1 cellular context compared by ENCODE assay signal in genomic region chr1:161201828-161202712, GRCh38.
TF ChIP-seq lines count a peak whose summit lies in the region.

TSS of gene NDUFS2 (plus strand) at chr1:161202367. CDS start at chr1:161202386, 19 bp downstream.

TF ChIP-seq in HepG2, 621 proteins besides CTCF, POLR2A, EP300 and RAD21 (continued from another document and continues in another):
- TF ChIP-seq ZNF281 (CRISPR knock-in tag; IDR thresholded peaks at IDR 0.05; ENCODE audit: borderline replicate concordance): no peak; the same call in 1 of the 2 replicates
- TF ChIP-seq THAP11 (CRISPR knock-in tag; IDR thresholded peaks at IDR 0.05): peak; percentile 89
- no peak for TF ChIP-seq CBX2 (IDR thresholded peaks at IDR 0.05; ENCODE audit: low read depth, low read length)
- TF ChIP-seq CBX2 (CRISPR knock-in tag; IDR thresholded peaks at IDR 0.05; ENCODE audit: low read depth): no peak
- TF ChIP-seq THAP7 (CRISPR knock-in tag; IDR thresholded peaks at IDR 0.05): 0 out of 2 replicates have a peak, but pooled peaks have one; percentile 77
- no peak for TF ChIP-seq GTF2F1 (IDR thresholded peaks at IDR 0.05; ENCODE audit: low read length)
- no peak for TF ChIP-seq EZH2 (conservative IDR thresholded peaks at IDR 0.05; ENCODE audit: low read depth, low read length)
- no peak; the same call in 1 of the 2 replicates for TF ChIP-seq ZNF552 (CRISPR knock-in tag; IDR thresholded peaks at IDR 0.05; ENCODE audit: borderline replicate concordance)
- no peak for TF ChIP-seq RFX1 (IDR thresholded peaks at IDR 0.05)
- peak; percentile 98 for TF ChIP-seq NR2C2 (CRISPR knock-in tag; IDR thresholded peaks at IDR 0.05; ENCODE audit: borderline replicate concordance)
- TF ChIP-seq JUN (CRISPR knock-in tag; IDR thresholded peaks at IDR 0.05): no peak
- no peak for TF ChIP-seq RBAK (CRISPR knock-in tag; IDR thresholded peaks at IDR 0.05)
- no peak for TF ChIP-seq HNF4G (IDR thresholded peaks at IDR 0.05; ENCODE audit: borderline replicate concordance, low read depth, low read length)
- TF ChIP-seq HNF4G (CRISPR knock-in tag; IDR thresholded peaks at IDR 0.05; ENCODE audit: borderline replicate concordance, low read depth): no peak
- peak; percentile 55; the same call in 1 of the 2 replicates for TF ChIP-seq CCDC6 (CRISPR knock-in tag; IDR thresholded peaks at IDR 0.05)
- TF ChIP-seq ZNF331 (CRISPR knock-in tag; IDR thresholded peaks at IDR 0.05): 0 out of 2 replicates have a peak, but pooled peaks have one; percentile 48
- no peak for TF ChIP-seq RCOR2 (CRISPR knock-in tag; IDR thresholded peaks at IDR 0.05)
- peak; percentile 75 for TF ChIP-seq CREB1 (IDR thresholded peaks at IDR 0.05)
- peak; percentile 95 for TF ChIP-seq CREB1 (CRISPR knock-in tag; IDR thresholded peaks at IDR 0.05)
- TF ChIP-seq NBN (conservative IDR thresholded peaks at IDR 0.05): no peak
- no peak for TF ChIP-seq MAFK (conservative IDR thresholded peaks at IDR 0.05 in 1 of 2, IDR thresholded peaks at IDR 0.05 in 1 of 2; ENCODE audit: low read length in 2 of 2)
- peak; percentile 65 for TF ChIP-seq KDM5A (IDR thresholded peaks at IDR 0.05; ENCODE audit: borderline replicate concordance, low read length)
- TF ChIP-seq ISX (CRISPR knock-in tag; conservative IDR thresholded peaks at IDR 0.05): no peak
- peak; percentile 71; the same call in 1 of the 2 replicates for TF ChIP-seq IKZF5 (CRISPR knock-in tag; IDR thresholded peaks at IDR 0.05)
- TF ChIP-seq E2F2 (CRISPR knock-in tag; IDR thresholded peaks at IDR 0.05; ENCODE audit: borderline replicate concordance): no peak
- TF ChIP-seq ZBTB46 (CRISPR knock-in tag; IDR thresholded peaks at IDR 0.05; ENCODE audit: borderline replicate concordance): no peak
- TF ChIP-seq NFE2 (CRISPR knock-in tag; IDR thresholded peaks at IDR 0.05): no peak
- TF ChIP-seq ATF2 (CRISPR knock-in tag; IDR thresholded peaks at IDR 0.05): no peak
- TF ChIP-seq DDIT3 (CRISPR knock-in tag; IDR thresholded peaks at IDR 0.05): no peak
- peak; percentile 54; the same call in 1 of the 2 replicates for TF ChIP-seq ZNF160 (CRISPR knock-in tag; IDR thresholded peaks at IDR 0.05)
- peak; percentile 83; the same call in 1 of the 2 replicates for TF ChIP-seq ZNF788 (CRISPR knock-in tag; IDR thresholded peaks at IDR 0.05; ENCODE audit: borderline replicate concordance)
- 0 out of 2 replicates have a peak, but pooled peaks have one; percentile 14 for TF ChIP-seq BHLHE40 (IDR thresholded peaks at IDR 0.05; ENCODE audit: low read length)
- no peak for TF ChIP-seq MTA3 (CRISPR knock-in tag; IDR thresholded peaks at IDR 0.05)
- TF ChIP-seq SAFB2 (CRISPR knock-in tag; IDR thresholded peaks at IDR 0.05; ENCODE audit: borderline replicate concordance, low read depth): 0 out of 2 replicates have a peak, but pooled peaks have one; percentile 50
- no peak for TF ChIP-seq ZNF737 (CRISPR knock-in tag; IDR thresholded peaks at IDR 0.05; ENCODE audit: borderline replicate concordance)
- TF ChIP-seq MAF1 (CRISPR knock-in tag; IDR thresholded peaks at IDR 0.05; ENCODE audit: borderline replicate concordance): no peak
- no peak for TF ChIP-seq KDM1A (CRISPR knock-in tag; IDR thresholded peaks at IDR 0.05)
- peak; percentile 25; the same call in 1 of the 2 replicates for TF ChIP-seq GATA4 (IDR thresholded peaks at IDR 0.05; ENCODE audit: borderline replicate concordance, low read depth)
- TF ChIP-seq ZUFSP (CRISPR knock-in tag; IDR thresholded peaks at IDR 0.05; ENCODE audit: borderline replicate concordance): no peak
- no peak for TF ChIP-seq ZSCAN30 (CRISPR knock-in tag; IDR thresholded peaks at IDR 0.05)
- no peak for TF ChIP-seq ZNF670 (CRISPR knock-in tag; IDR thresholded peaks at IDR 0.05; ENCODE audit: borderline replicate concordance)
- no peak for TF ChIP-seq NFE2L1 (CRISPR knock-in tag; IDR thresholded peaks at IDR 0.05; ENCODE audit: borderline replicate concordance)
- TF ChIP-seq ZNF703 (CRISPR knock-in tag; IDR thresholded peaks at IDR 0.05; ENCODE audit: borderline replicate concordance): no peak
- 0 out of 2 replicates have a peak, but pooled peaks have one; percentile 83 for TF ChIP-seq BORCS8-MEF2B (CRISPR knock-in tag; IDR thresholded peaks at IDR 0.05)
- no peak for TF ChIP-seq HNRNPK (IDR thresholded peaks at IDR 0.05; ENCODE audit: low read depth, low read length, poor library complexity, severe bottlenecking)
- TF ChIP-seq REXO4 (CRISPR knock-in tag; IDR thresholded peaks at IDR 0.05; ENCODE audit: borderline replicate concordance): no peak
- no peak for TF ChIP-seq ZBTB10 (CRISPR knock-in tag; IDR thresholded peaks at IDR 0.05; ENCODE audit: borderline replicate concordance)
- TF ChIP-seq CREM (IDR thresholded peaks at IDR 0.05): peak; percentile 97
- no peak for TF ChIP-seq CREM (CRISPR knock-in tag; IDR thresholded peaks at IDR 0.05)
- TF ChIP-seq ZNF891 (CRISPR knock-in tag; IDR thresholded peaks at IDR 0.05): peak; percentile 83
- TF ChIP-seq ZNF615 (CRISPR knock-in tag; IDR thresholded peaks at IDR 0.05; ENCODE audit: borderline replicate concordance): no peak
- peak; percentile 65; the same call in 1 of the 2 replicates for TF ChIP-seq HINFP (CRISPR knock-in tag; IDR thresholded peaks at IDR 0.05; ENCODE audit: low read depth)
- TF ChIP-seq BCL6 (CRISPR knock-in tag; IDR thresholded peaks at IDR 0.05): no peak
- no peak for TF ChIP-seq SOX6 (IDR thresholded peaks at IDR 0.05)
- TF ChIP-seq SOX6 (CRISPR knock-in tag; IDR thresholded peaks at IDR 0.05): peak; percentile 72
- TF ChIP-seq SRSF4 (IDR thresholded peaks at IDR 0.05; ENCODE audit: low read depth, low read length, poor library complexity, severe bottlenecking): no peak
- TF ChIP-seq ZNF781 (CRISPR knock-in tag; IDR thresholded peaks at IDR 0.05; ENCODE audit: borderline replicate concordance, not compliant biosample characterization): peak; percentile 65
